ENCODE assay signal across 15 cellular contexts in genomic region chr10:43218206-43218950, GRCh38. TPM values are rescaled to one million over a fixed set of nuclear protein-coding genes. Genes with fewer than 3 reads are reported as not detected.
A peak's percentile ranks its signal among the peaks of the same experiment; 100 is the strongest.
DNase-seq lines count a peak whose midpoint lies in the region; ATAC-seq, FAIRE-seq and TF ChIP-seq lines count a peak whose summit lies in the region.
"Had no signal": no experiment of that assay in that cellular context is flagged by ENCODE, and none has a peak within 500 bp of the region (broad histone marks: within the 10 kb centered on the region; RNA-seq: fewer than 3 reads in every experiment).

No MANE protein-coding gene starts in this region.

- H3K27ac ChIP-seq in kidney (ENCODE audit: low read depth in 2 of 2, low read length in 2 of 2) = no peak overlapping the region

- H3K9me3 ChIP-seq in kidney (ENCODE audit: control insufficient read depth in 1 of 2, low read length in 2 of 2) = no peaks in the 10 kb centered on the region

- no peaks in the 10 kb centered on the region for H3K36me3 ChIP-seq in kidney (ENCODE audit: control insufficient read depth in 1 of 2, insufficient read depth in 2 of 2, low read length in 2 of 2)

- H3K4me1 ChIP-seq in kidney (ENCODE audit: control insufficient read depth in 1 of 2, insufficient read depth in 1 of 2, low read depth in 1 of 2, low read length in 2 of 2) = no peaks in the 10 kb centered on the region

- H3K9ac ChIP-seq in kidney (ENCODE audit: low read length in 2 of 2) = no peak overlapping the region

- TF ChIP-seq CTCF in astrocyte of the spinal cord (IDR thresholded peaks at IDR 0.05; ENCODE audit: low read depth, low read length) (no peak), kidney (IDR thresholded peaks at IDR 0.05; ENCODE audit: borderline replicate concordance, extremely low read depth, insufficient read depth) (no peak)

- H3K4me3 ChIP-seq in astrocyte of the spinal cord (ENCODE audit: low read depth, low read length) (no peak overlapping the region), kidney (ENCODE audit: low read length in 2 of 2) (no peak overlapping the region)
- H3K4me3 ChIP-seq: coronary artery had no signal

- in situ Hi-C loops in astrocyte of the spinal cord (cut with HindIII; ENCODE audit: low sequenced_read_pairs) = no loop called here

- DNase-seq in HK-2 (ENCODE audit: unreplicated experiment) (peak; percentile 50), astrocyte of the spinal cord (ENCODE audit: low read depth, low spot score) (peak; percentile 64), kidney (peak; percentile 53), sciatic nerve (ENCODE audit: low spot score) (peak; percentile 80), NCI-H1436 treated with DMSO at 0.1 percent for 48 hours (lab: John Stamatoyannopoulos, UW) (no peak), HTR-8/SVneo (ENCODE audit: insufficient read length, low spot score) (no peak)
- DNase-seq: activated gamma-delta T cell treated with Interleukin-2 at 50 U/mL for 16 hours, NCI-H524 treated with DMSO at 0.1 percent for 48 hours had no signal

- peak; percentile 78 for ATAC-seq in sciatic nerve
- ATAC-seq in HG03108 (IDR thresholded peaks at IDR 0.05; ENCODE audit: unreplicated experiment) = no peak
- ATAC-seq in GM21526 (IDR thresholded peaks at IDR 0.05; ENCODE audit: low FRiP score, unreplicated experiment) = no peak
- ATAC-seq: HCT116 had no signal

- FAIRE-seq in kidney (lab: Jason Lieb, UNC) = no peak
- no peak for FAIRE-seq in HTR-8/SVneo (lab: Jason Lieb, UNC)
- FAIRE-seq: G401.6, GM18507, TTC549 had no signal

- intact Hi-C loops in kidney (cut with DNase I) (no loop called here), sciatic nerve (cut with DNase I) (no loop called here)

RNA-seq across cellular contexts. Expression of gene RASGEF1A, which starts 48.5 kb away (rescaled TPM):
- total RNA-seq in kidney (3.6 TPM), sciatic nerve (21.7 TPM)
- 2.8 TPM for polyA plus RNA-seq in kidney (ENCODE audit: insufficient read depth, low read depth, low replicate concordance)

Comparison
In these comparisons a context has a peak if more than half of its experiments do, and no peak if none do; other contexts are left out.
1. DNase-seq: peak in HK-2 (single experiment), astrocyte of the spinal cord (single experiment), kidney (single experiment) and sciatic nerve (single experiment); none in NCI-H1436 treated with DMSO at 0.1 percent for 48 hours (single experiment) and HTR-8/SVneo (single experiment).